8 cellular contexts compared by ENCODE assay signal in the genomic region with DNA sequence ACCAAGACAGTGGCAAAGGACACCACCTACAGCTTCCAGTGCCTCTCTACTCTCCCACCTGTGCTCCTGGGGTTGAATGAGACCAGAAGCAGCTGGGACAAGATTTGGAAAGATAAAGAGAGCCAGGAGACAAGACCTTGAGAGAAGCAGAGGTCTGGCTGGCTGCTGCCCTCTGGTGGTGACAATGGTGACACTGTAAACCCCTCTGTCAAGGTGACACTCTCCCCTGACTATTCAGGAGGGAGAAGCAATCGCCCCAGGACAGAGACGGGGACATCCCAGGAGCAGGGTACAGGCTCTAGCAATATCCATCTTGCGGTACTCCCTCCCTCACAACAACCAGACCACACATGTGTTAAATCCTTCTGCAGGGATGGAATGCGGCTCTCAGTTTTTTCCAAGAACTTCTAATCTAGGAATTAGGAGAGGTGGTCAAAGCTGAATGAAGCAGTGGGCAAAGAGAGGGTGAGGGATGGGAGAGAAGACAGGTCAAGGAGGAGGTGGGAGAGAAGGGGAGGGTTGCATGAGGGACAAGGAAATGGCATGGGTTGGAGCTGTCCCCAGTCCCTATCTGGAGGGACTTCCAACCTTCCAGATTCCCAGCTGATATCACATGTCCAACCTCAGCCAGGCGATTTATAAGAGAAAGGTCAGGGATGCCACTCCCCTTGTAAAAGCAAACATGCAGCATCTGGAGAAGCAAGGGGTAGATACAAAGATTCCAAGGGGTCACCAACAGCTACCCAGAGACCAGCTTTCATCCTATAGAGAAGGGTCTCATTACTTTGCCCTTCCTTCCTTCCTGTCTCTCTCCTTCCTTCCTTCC. TPM values are rescaled to one million over a fixed set of nuclear protein-coding genes. Genes with fewer than 3 reads are reported as not detected.
A peak's percentile ranks its signal among the peaks of the same experiment; 100 is the strongest.
DNase-seq lines count a peak whose midpoint lies in the region; ATAC-seq and TF ChIP-seq lines count a peak whose summit lies in the region.

No MANE protein-coding gene starts in this region.

- ATAC-seq in HG03520 (IDR thresholded peaks at IDR 0.05; ENCODE audit: unreplicated experiment): no peak

- no peaks in the 10 kb centered on the region for H3K9me3 Mint-ChIP-seq in activated T-helper 2 cell treated with anti-CD3 and anti-CD28 coated beads, Interferon-gamma antibody, Interleukin-2, Interleukin-4, amounts not matched to agents 10 μg/mL and 5 μg/mL and 100 μg/mL, durations not matched to agents 14 hours and 24 hours and 36 hours

- peak overlapping the region; percentile 9 for H3K4me3 Mint-ChIP-seq in activated T-helper 2 cell treated with anti-CD3 and anti-CD28 coated beads, Interferon-gamma antibody, Interleukin-2, Interleukin-4, amounts not matched to agents 10 μg/mL and 5 μg/mL and 100 μg/mL, durations not matched to agents 14 hours and 24 hours and 36 hours (ENCODE audit: low read depth)

- WGBS in tibial nerve, 2 donors: 18 to 19% methylated on average over 5 of the region's 5 CpGs

- H2AFZ ChIP-seq in KMS-11 (ENCODE audit: low read depth) (no peak overlapping the region), osteoblast (ENCODE audit: low read length) (no peak overlapping the region)

- no peaks in the 10 kb centered on the region for H3K36me3 ChIP-seq in KMS-11 (ENCODE audit: insufficient read depth)
- H3K36me3 ChIP-seq in osteoblast (ENCODE audit: insufficient read depth, low read length): no peaks in the 10 kb centered on the region
- H3K36me3 ChIP-seq in tibial nerve: no peaks in the 10 kb centered on the region

- H3K4me1 ChIP-seq in KMS-11 (ENCODE audit: low read depth, poor library complexity, severe bottlenecking) (peaks cover 15% of the 10 kb centered on the region), osteoblast (ENCODE audit: insufficient read depth, low read length) (peaks cover 7% of the 10 kb centered on the region), tibial nerve (peaks cover 0 to 38% (median 26%) of the 10 kb centered on the region in 4 donors)

- TF ChIP-seq POLR2A in tibial nerve (IDR thresholded peaks at IDR 0.05): no peak

- H3K27ac Mint-ChIP-seq in activated T-helper 2 cell treated with anti-CD3 and anti-CD28 coated beads, Interferon-gamma antibody, Interleukin-2, Interleukin-4, amounts not matched to agents 10 μg/mL and 5 μg/mL and 100 μg/mL, durations not matched to agents 14 hours and 24 hours and 36 hours: no peak overlapping the region

- H3K9ac ChIP-seq in KMS-11: no peak overlapping the region

- H3K79me2 ChIP-seq in KMS-11 (ENCODE audit: insufficient read depth, low read depth) (no peaks in the 10 kb centered on the region), osteoblast (ENCODE audit: insufficient read depth, low read length) (no peaks in the 10 kb centered on the region)

- intact Hi-C loops in activated T-helper 2 cell treated with anti-CD3 and anti-CD28 coated beads, Interferon-gamma antibody, Interleukin-2, Interleukin-4, amounts not matched to agents 10 μg/mL and 5 μg/mL and 100 μg/mL, durations not matched to agents 14 hours and 24 hours and 36 hours (cut with micrococcal nuclease): loop anchor here (1.0 kb wide), 1 partner anchor 47 kb away; no protein-coding TSS in a partner anchor

- peaks cover 8% of the 10 kb centered on the region for H3K36me3 Mint-ChIP-seq in activated T-helper 2 cell treated with anti-CD3 and anti-CD28 coated beads, Interferon-gamma antibody, Interleukin-2, Interleukin-4, amounts not matched to agents 10 μg/mL and 5 μg/mL and 100 μg/mL, durations not matched to agents 14 hours and 24 hours and 36 hours (ENCODE audit: low read depth)

- peak; percentile 92 for TF ChIP-seq CTCF in KMS-11 (conservative IDR thresholded peaks at IDR 0.05; ENCODE audit: low read depth, low read length)
- TF ChIP-seq CTCF in fibroblast of villous mesenchyme (IDR thresholded peaks at IDR 0.05; ENCODE audit: insufficient read depth, low read depth, low read length): peak; percentile 88
- peak; percentile 93 for TF ChIP-seq CTCF in osteoblast (IDR thresholded peaks at IDR 0.05; ENCODE audit: extremely low read depth, low read depth, low read length)
- peak; percentile 76 to 81 (median 77) for TF ChIP-seq CTCF in tibial nerve (IDR thresholded peaks at IDR 0.05)

- H3K4me3 ChIP-seq in KMS-11 (IDR thresholded peaks at IDR 0.05; ENCODE audit: insufficient read depth, low read depth, low read length) (no peak overlapping the region), fibroblast of villous mesenchyme (ENCODE audit: low read depth, low read length) (no peak overlapping the region), osteoblast (ENCODE audit: insufficient read depth, low read length) (no peak overlapping the region), tibial nerve (no peak overlapping the region)

- H3K27ac ChIP-seq in KMS-11: no peak overlapping the region
- no peak overlapping the region for H3K27ac ChIP-seq in osteoblast (ENCODE audit: low read depth, low read length)
- H3K27ac ChIP-seq in tibial nerve: no peak overlapping the region

- TF ChIP-seq EP300 in tibial nerve (IDR thresholded peaks at IDR 0.05): no peak

- H3K4me2 ChIP-seq in KMS-11 (no peak overlapping the region), osteoblast (ENCODE audit: insufficient read depth, low read length) (no peak overlapping the region)

- H4K20me1 ChIP-seq in KMS-11 (ENCODE audit: insufficient read depth) (no peaks in the 10 kb centered on the region), osteoblast (ENCODE audit: insufficient read depth, low read length) (no peaks in the 10 kb centered on the region)

- DNase-seq in DMS153 treated with DMSO at 0.1 percent for 48 hours (lab: John Stamatoyannopoulos, UW; ENCODE audit: unreplicated experiment) (peak; percentile 52), SHP77 (lab: John Stamatoyannopoulos, UW) (peak; percentile 56 to 70), fibroblast of villous mesenchyme (ENCODE audit: low read depth) (peak; percentile 68), osteoblast (ENCODE audit: insufficient read length, low spot score, missing footprints) (peak; percentile 99), tibial nerve (ENCODE audit: low spot score in 2 of 2) (peak; percentile 32 to 74)
- peak; percentile 53 for DNase-seq in activated T-helper 2 cell treated with anti-CD3 and anti-CD28 coated beads, Interferon-gamma antibody, Interleukin-2, Interleukin-4, amounts not matched to agents 10 μg/mL and 5 μg/mL and 100 μg/mL, durations not matched to agents 14 hours and 24 hours and 36 hours (ENCODE audit: low spot score)

- H3K9me3 ChIP-seq in osteoblast (ENCODE audit: low read depth, low read length): no peaks in the 10 kb centered on the region
- H3K9me3 ChIP-seq in tibial nerve: no peaks in the 10 kb centered on the region

- peaks cover 28% of the 10 kb centered on the region for H3K4me1 Mint-ChIP-seq in activated T-helper 2 cell treated with anti-CD3 and anti-CD28 coated beads, Interferon-gamma antibody, Interleukin-2, Interleukin-4, amounts not matched to agents 10 μg/mL and 5 μg/mL and 100 μg/mL, durations not matched to agents 14 hours and 24 hours and 36 hours (ENCODE audit: low read depth)

- H3K27me3 ChIP-seq in KMS-11 (ENCODE audit: insufficient read depth, low read depth): peaks cover 54% of the 10 kb centered on the region
- peaks cover 42% of the 10 kb centered on the region for H3K27me3 ChIP-seq in osteoblast (ENCODE audit: insufficient read depth, low read length)
- H3K27me3 ChIP-seq in tibial nerve: peaks cover 0 to 87% of the 10 kb centered on the region in 2 donors

- H3K27me3 Mint-ChIP-seq in activated T-helper 2 cell treated with anti-CD3 and anti-CD28 coated beads, Interferon-gamma antibody, Interleukin-2, Interleukin-4, amounts not matched to agents 10 μg/mL and 5 μg/mL and 100 μg/mL, durations not matched to agents 14 hours and 24 hours and 36 hours (ENCODE audit: low read depth): peaks cover 43% of the 10 kb centered on the region

RNA-seq across cellular contexts. Expression of a gene that starts 2.9 kb away (rescaled TPM):
- total RNA-seq in activated T-helper 2 cell treated with anti-CD3 and anti-CD28 coated beads, Interferon-gamma antibody, Interleukin-2, Interleukin-4, amounts not matched to agents 10 μg/mL and 5 μg/mL and 100 μg/mL, durations not matched to agents 14 hours and 24 hours and 36 hours: not detected in 2 replicates
- total RNA-seq in fibroblast of villous mesenchyme: under 0.01 and 0.32 TPM in 2 replicates
- 0.29 and 0.36 TPM in 2 replicates for total RNA-seq in osteoblast
- 1 to 10 TPM in 1 of 4 donors, under 1 TPM in 2, not detected in 1; 0.21 to 1.3 (median 0.98) TPM for total RNA-seq in tibial nerve

RNA-seq across cellular contexts. Expression of a gene that starts 17.1 kb away (rescaled TPM):
- 28.5 and 30.0 TPM in 2 replicates for total RNA-seq in activated T-helper 2 cell treated with anti-CD3 and anti-CD28 coated beads, Interferon-gamma antibody, Interleukin-2, Interleukin-4, amounts not matched to agents 10 μg/mL and 5 μg/mL and 100 μg/mL, durations not matched to agents 14 hours and 24 hours and 36 hours
- total RNA-seq in fibroblast of villous mesenchyme: 0.64 and 1.7 TPM in 2 replicates
- under 0.01 and 0.36 TPM in 2 replicates for total RNA-seq in osteoblast
- 10 to 100 TPM in 3 of 4 donors, 1 to 10 TPM in 1; 9.6 to 14.4 (median 12.0) TPM for total RNA-seq in tibial nerve

RNA-seq across cellular contexts. Expression of a gene that starts 17.3 kb away (rescaled TPM):
- total RNA-seq in activated T-helper 2 cell treated with anti-CD3 and anti-CD28 coated beads, Interferon-gamma antibody, Interleukin-2, Interleukin-4, amounts not matched to agents 10 μg/mL and 5 μg/mL and 100 μg/mL, durations not matched to agents 14 hours and 24 hours and 36 hours: 16.8 and 17.1 TPM in 2 replicates
- total RNA-seq in fibroblast of villous mesenchyme: 0.32 TPM in 1 of 2 replicates, not detected in the other
- total RNA-seq in osteoblast: not detected in 2 replicates
- 1 to 10 TPM in 1 of 4 donors, not detected in 3; 1.2 TPM for total RNA-seq in tibial nerve
